In the genomic region with DNA sequence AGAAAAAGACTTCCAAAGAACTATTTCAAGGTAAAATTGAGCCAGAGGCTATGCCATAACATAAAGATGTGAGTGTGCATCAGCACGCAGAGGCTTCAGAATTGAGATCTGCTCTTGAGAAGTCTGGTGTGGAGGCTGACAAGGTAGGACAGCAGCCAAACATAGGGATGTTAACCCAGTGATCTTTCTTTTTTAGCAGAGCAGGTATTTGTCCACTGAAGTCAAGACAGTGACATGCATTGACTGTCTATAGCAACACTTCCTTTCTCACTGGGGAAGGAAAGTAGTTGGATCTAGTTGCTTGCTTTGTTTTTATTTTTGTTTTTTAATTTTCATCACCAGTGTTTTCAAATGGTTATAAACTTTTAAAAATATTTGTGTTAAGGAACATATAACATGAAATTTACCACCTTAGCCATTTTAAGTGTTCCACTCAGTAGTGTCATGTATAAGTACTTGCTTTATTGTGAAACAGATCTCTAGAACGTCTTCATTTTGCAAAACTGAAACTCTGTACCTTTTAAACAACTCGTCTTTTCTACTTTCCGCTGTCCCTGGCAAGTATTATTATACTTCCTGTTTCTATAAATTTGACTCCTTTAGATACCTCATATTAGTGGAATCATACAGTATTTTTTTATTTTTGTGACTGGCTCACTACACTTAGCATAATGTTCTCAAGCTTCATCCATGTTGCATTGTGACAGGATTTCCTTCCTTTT, we compare ENCODE assay signal across 8 cellular contexts. TPM values are rescaled to one million over a fixed set of nuclear protein-coding genes. Genes with fewer than 3 reads are reported as not detected.
DNase-seq lines count a peak whose midpoint lies in the region; ATAC-seq lines count a peak whose summit lies in the region.
"Not testable (repeated sequence)": the region's sequence is repeated elsewhere in the genome, so short reads cannot be mapped to it uniquely, and the experiment has no call there.

No MANE protein-coding gene starts in this region.

- not testable (repeated sequence) for H3K9me3 ChIP-seq in CD4-positive, CD25-positive, alpha-beta regulatory T cell (ENCODE audit: control insufficient read depth in 2 of 2, low read length in 2 of 2)

- peak overlapping the region; percentile 76 to 95 (median 90) for H3K27ac Mint-ChIP-seq in CD4-positive, CD25-positive, alpha-beta regulatory T cell
- H3K27ac Mint-ChIP-seq in activated T-cell treated with anti-CD3 and anti-CD28 coated beads, Interleukin-2, amount 50 U/mL, for 24 hours = peak overlapping the region; percentile 77
- H3K27ac Mint-ChIP-seq in immature natural killer cell = peak overlapping the region in 4 of 6 donors; percentile 31 to 65 (median 42)

- not testable (repeated sequence) for H3K27me3 ChIP-seq in CD4-positive, CD25-positive, alpha-beta regulatory T cell (ENCODE audit: control insufficient read depth, insufficient read depth, low read length)

- H3K4me3 Mint-ChIP-seq in CD4-positive, CD25-positive, alpha-beta regulatory T cell = peak overlapping the region; percentile 51 to 77 (median 62)
- peak overlapping the region; percentile 37 for H3K4me3 Mint-ChIP-seq in activated T-cell treated with anti-CD3 and anti-CD28 coated beads, Interleukin-2, amount 50 U/mL, for 24 hours
- not testable (repeated sequence) for H3K4me3 Mint-ChIP-seq in immature natural killer cell

- H3K27ac ChIP-seq in CD4-positive, CD25-positive, alpha-beta regulatory T cell (ENCODE audit: insufficient read depth, low read length, poor library complexity, severe bottlenecking) = peak overlapping the region; percentile 60

- H3K4me1 ChIP-seq in CD4-positive, CD25-positive, alpha-beta regulatory T cell (ENCODE audit: control insufficient read depth, insufficient read depth, low read length, poor library complexity, severe bottlenecking) = not testable (repeated sequence)

- peaks cover 22% of the 10 kb centered on the region for H3K36me3 Mint-ChIP-seq in CD4-positive, CD25-positive, alpha-beta regulatory T cell
- H3K36me3 Mint-ChIP-seq in activated T-cell treated with anti-CD3 and anti-CD28 coated beads, Interleukin-2, amount 50 U/mL, for 24 hours (ENCODE audit: low read depth) = peaks cover 58% of the 10 kb centered on the region
- peaks cover 0 to 15% (median 6%) of the 10 kb centered on the region in 3 donors for H3K36me3 Mint-ChIP-seq in immature natural killer cell

- H3K4me3 ChIP-seq in CD4-positive, CD25-positive, alpha-beta regulatory T cell (ENCODE audit: low read depth, low read length) = peak overlapping the region; percentile 70

- H3K36me3 ChIP-seq in CD4-positive, CD25-positive, alpha-beta regulatory T cell (ENCODE audit: control insufficient read depth, insufficient read depth, low read length) = not testable (repeated sequence)

- not testable (repeated sequence) for H3K27me3 Mint-ChIP-seq in CD4-positive, CD25-positive, alpha-beta regulatory T cell; activated T-cell treated with anti-CD3 and anti-CD28 coated beads, Interleukin-2, amount 50 U/mL, for 24 hours; immature natural killer cell (ENCODE audit: low read depth in 3 of 3)

- peak; percentile 62 to 64 for ATAC-seq in CD4-positive, CD25-positive, alpha-beta regulatory T cell (ENCODE audit: low read depth in 2 of 2)
- ATAC-seq in GM18873 (IDR thresholded peaks at IDR 0.05; ENCODE audit: low FRiP score, unreplicated experiment) = peak; percentile 74
- ATAC-seq in GM21423 (IDR thresholded peaks at IDR 0.05; ENCODE audit: unreplicated experiment) = peak; percentile 77
- ATAC-seq in HG02870 (IDR thresholded peaks at IDR 0.05; ENCODE audit: unreplicated experiment) = peak; percentile 72
- ATAC-seq in HG03342 (IDR thresholded peaks at IDR 0.05; ENCODE audit: unreplicated experiment) = peak; percentile 74

- peaks cover 33 to 56% (median 45%) of the 10 kb centered on the region in 4 donors for H3K4me1 Mint-ChIP-seq in CD4-positive, CD25-positive, alpha-beta regulatory T cell
- H3K4me1 Mint-ChIP-seq in activated T-cell treated with anti-CD3 and anti-CD28 coated beads, Interleukin-2, amount 50 U/mL, for 24 hours (ENCODE audit: low read depth) = peaks cover 40% of the 10 kb centered on the region
- peaks cover 7 to 21% of the 10 kb centered on the region in 2 donors for H3K4me1 Mint-ChIP-seq in immature natural killer cell

- peak in 2 of 3 donors; percentile 16 to 56 for DNase-seq in CD4-positive, CD25-positive, alpha-beta regulatory T cell
- peak; percentile 71 for DNase-seq in NOMO-1 treated with DMSO at 0.1 percent for 48 hours (lab: John Stamatoyannopoulos, UW; ENCODE audit: unreplicated experiment)
- DNase-seq in activated T-cell treated with anti-CD3 and anti-CD28 coated beads, Interleukin-2, amount 50 U/mL, for 24 hours; immature natural killer cell: not testable (repeated sequence)

- H3K9me3 Mint-ChIP-seq in CD4-positive, CD25-positive, alpha-beta regulatory T cell; activated T-cell treated with anti-CD3 and anti-CD28 coated beads, Interleukin-2, amount 50 U/mL, for 24 hours; immature natural killer cell: not testable (repeated sequence)

RNA-seq across cellular contexts. Expression of a gene that starts 40.7 kb away (rescaled TPM):
- total RNA-seq in CD4-positive, CD25-positive, alpha-beta regulatory T cell = 14.9 TPM
- 10 to 100 TPM; 21.9 to 37.5 (median 27.8) TPM for polyA plus RNA-seq in CD4-positive, CD25-positive, alpha-beta regulatory T cell
- 10 to 100 TPM; 22.2 to 23.8 (median 22.5) TPM for polyA plus RNA-seq in immature natural killer cell
